In the genomic region with DNA sequence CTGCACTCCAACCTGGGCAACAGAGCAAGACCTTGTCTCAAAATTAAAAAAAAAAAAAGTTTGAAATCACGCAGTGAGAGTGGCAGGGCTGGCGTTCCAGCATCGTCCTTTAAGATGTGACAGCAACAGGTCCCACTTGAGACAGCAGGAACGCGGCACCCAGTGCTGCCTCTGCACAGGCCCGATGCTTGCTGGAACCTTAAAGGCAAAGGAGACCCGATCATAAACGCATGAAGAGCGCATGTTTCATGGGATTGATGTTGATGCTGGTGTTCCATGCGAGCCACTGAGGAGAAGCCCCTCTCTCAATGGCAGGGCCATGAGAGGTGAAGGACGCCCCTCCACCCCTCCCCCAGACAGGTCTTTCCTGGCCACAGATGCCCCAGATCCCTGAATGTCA, we compare ENCODE assay signal across 1 cellular context.
TF ChIP-seq lines count a peak whose summit lies in the region.

No MANE protein-coding gene starts in this region.

TF ChIP-seq in GM23338, 12 proteins besides CTCF, POLR2A, EP300 and RAD21 (continued from another document):
- TF ChIP-seq, protein P1, sequence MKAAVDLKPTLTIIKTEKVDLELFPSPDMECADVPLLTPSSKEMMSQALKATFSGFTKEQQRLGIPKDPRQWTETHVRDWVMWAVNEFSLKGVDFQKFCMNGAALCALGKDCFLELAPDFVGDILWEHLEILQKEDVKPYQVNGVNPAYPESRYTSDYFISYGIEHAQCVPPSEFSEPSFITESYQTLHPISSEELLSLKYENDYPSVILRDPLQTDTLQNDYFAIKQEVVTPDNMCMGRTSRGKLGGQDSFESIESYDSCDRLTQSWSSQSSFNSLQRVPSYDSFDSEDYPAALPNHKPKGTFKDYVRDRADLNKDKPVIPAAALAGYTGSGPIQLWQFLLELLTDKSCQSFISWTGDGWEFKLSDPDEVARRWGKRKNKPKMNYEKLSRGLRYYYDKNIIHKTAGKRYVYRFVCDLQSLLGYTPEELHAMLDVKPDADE (IDR thresholded peaks at IDR 0.05): no peak
- no peak for TF ChIP-seq ZNF114 (CRISPR knock-in tag; IDR thresholded peaks at IDR 0.05)
- TF ChIP-seq, protein P2, sequence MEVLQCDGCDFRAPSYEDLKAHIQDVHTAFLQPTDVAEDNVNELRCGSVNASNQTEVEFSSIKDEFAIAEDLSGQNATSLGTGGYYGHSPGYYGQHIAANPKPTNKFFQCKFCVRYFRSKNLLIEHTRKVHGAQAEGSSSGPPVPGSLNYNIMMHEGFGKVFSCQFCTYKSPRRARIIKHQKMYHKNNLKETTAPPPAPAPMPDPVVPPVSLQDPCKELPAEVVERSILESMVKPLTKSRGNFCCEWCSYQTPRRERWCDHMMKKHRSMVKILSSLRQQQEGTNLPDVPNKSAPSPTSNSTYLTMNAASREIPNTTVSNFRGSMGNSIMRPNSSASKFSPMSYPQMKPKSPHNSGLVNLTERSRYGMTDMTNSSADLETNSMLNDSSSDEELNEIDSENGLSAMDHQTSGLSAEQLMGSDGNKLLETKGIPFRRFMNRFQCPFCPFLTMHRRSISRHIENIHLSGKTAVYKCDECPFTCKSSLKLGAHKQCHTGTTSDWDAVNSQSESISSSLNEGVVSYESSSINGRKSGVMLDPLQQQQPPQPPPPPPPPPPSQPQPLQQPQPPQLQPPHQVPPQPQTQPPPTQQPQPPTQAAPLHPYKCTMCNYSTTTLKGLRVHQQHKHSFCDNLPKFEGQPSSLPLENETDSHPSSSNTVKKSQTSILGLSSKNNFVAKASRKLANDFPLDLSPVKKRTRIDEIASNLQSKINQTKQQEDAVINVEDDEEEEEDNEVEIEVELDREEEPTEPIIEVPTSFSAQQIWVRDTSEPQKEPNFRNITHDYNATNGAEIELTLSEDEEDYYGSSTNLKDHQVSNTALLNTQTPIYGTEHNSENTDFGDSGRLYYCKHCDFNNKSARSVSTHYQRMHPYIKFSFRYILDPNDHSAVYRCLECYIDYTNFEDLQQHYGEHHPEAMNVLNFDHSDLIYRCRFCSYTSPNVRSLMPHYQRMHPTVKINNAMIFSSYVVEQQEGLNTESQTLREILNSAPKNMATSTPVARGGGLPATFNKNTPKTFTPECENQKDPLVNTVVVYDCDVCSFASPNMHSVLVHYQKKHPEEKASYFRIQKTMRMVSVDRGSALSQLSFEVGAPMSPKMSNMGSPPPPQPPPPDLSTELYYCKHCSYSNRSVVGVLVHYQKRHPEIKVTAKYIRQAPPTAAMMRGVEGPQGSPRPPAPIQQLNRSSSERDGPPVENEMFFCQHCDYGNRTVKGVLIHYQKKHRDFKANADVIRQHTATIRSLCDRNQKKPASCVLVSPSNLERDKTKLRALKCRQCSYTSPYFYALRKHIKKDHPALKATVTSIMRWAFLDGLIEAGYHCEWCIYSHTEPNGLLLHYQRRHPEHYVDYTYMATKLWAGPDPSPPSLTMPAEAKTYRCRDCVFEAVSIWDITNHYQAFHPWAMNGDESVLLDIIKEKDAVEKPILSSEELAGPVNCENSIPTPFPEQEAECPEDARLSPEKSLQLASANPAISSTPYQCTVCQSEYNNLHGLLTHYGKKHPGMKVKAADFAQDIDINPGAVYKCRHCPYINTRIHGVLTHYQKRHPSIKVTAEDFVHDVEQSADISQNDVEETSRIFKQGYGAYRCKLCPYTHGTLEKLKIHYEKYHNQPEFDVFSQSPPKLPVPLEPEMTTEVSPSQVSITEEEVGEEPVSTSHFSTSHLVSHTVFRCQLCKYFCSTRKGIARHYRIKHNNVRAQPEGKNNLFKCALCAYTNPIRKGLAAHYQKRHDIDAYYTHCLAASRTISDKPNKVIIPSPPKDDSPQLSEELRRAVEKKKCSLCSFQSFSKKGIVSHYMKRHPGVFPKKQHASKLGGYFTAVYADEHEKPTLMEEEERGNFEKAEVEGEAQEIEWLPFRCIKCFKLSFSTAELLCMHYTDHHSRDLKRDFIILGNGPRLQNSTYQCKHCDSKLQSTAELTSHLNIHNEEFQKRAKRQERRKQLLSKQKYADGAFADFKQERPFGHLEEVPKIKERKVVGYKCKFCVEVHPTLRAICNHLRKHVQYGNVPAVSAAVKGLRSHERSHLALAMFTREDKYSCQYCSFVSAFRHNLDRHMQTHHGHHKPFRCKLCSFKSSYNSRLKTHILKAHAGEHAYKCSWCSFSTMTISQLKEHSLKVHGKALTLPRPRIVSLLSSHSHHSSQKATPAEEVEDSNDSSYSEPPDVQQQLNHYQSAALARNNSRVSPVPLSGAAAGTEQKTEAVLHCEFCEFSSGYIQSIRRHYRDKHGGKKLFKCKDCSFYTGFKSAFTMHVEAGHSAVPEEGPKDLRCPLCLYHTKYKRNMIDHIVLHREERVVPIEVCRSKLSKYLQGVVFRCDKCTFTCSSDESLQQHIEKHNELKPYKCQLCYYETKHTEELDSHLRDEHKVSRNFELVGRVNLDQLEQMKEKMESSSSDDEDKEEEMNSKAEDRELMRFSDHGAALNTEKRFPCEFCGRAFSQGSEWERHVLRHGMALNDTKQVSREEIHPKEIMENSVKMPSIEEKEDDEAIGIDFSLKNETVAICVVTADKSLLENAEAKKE (CRISPR knock-in tag; IDR thresholded peaks at IDR 0.05): no peak
- no peak for TF ChIP-seq NANOG (IDR thresholded peaks at IDR 0.05; ENCODE audit: borderline replicate concordance)
- TF ChIP-seq, protein P3, sequence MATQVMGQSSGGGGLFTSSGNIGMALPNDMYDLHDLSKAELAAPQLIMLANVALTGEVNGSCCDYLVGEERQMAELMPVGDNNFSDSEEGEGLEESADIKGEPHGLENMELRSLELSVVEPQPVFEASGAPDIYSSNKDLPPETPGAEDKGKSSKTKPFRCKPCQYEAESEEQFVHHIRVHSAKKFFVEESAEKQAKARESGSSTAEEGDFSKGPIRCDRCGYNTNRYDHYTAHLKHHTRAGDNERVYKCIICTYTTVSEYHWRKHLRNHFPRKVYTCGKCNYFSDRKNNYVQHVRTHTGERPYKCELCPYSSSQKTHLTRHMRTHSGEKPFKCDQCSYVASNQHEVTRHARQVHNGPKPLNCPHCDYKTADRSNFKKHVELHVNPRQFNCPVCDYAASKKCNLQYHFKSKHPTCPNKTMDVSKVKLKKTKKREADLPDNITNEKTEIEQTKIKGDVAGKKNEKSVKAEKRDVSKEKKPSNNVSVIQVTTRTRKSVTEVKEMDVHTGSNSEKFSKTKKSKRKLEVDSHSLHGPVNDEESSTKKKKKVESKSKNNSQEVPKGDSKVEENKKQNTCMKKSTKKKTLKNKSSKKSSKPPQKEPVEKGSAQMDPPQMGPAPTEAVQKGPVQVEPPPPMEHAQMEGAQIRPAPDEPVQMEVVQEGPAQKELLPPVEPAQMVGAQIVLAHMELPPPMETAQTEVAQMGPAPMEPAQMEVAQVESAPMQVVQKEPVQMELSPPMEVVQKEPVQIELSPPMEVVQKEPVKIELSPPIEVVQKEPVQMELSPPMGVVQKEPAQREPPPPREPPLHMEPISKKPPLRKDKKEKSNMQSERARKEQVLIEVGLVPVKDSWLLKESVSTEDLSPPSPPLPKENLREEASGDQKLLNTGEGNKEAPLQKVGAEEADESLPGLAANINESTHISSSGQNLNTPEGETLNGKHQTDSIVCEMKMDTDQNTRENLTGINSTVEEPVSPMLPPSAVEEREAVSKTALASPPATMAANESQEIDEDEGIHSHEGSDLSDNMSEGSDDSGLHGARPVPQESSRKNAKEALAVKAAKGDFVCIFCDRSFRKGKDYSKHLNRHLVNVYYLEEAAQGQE (IDR thresholded peaks at IDR 0.05; ENCODE audit: unreplicated experiment): no peak
- TF ChIP-seq JUNB (IDR thresholded peaks at IDR 0.05; ENCODE audit: unreplicated experiment): no peak
- no peak for TF ChIP-seq ZNF331 (CRISPR knock-in tag; IDR thresholded peaks at IDR 0.05; ENCODE audit: low read depth)
- no peak for TF ChIP-seq STAT1 (IDR thresholded peaks at IDR 0.05; ENCODE audit: unreplicated experiment)
TF ChIP-seq in GM23338: peak in this region for 0.
